8 cellular contexts compared by ENCODE assay signal in the genomic region with DNA sequence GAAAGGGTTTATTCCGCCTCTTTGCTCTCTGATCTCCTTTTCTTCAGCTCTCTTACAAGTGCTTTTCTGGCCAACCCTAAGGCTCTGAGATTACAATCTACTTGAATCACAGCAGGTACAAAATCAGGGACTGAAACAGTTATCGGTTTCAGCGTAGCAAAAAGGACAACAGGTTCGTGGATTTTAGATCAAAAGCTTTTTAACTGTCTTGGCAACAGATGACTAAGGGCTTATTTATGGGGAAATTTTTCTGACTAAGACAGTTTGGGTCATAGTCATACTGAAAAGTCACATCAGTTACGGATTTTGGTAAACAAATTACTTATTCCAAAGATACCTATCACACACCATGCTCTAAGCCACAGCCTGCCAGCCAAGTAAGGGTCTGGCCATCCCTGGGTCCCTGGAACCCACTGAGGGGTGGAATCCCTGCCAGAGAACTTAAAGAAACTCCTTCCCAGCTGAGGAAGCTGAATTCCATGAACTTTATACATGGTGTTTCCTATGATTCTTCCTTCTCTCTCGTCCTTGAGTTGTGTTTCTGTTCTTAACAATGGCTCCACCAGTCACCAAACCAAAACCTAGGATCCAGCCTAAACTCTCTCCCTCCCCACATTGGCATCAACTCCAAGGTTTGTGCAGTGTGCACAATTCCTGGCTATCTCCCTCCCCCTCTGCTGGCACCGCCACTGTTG.
DNase-seq lines count a peak whose midpoint lies in the region; ATAC-seq lines count a peak whose summit lies in the region.

No MANE protein-coding gene starts in this region.

- H3K9ac ChIP-seq in duodenal mucosa (ENCODE audit: low read depth in 1 of 2, low read length in 2 of 2): peak overlapping the region; percentile 73 to 77
- no peak overlapping the region for H3K9ac ChIP-seq in neuronal stem cell (ENCODE audit: low read depth, low read length, poor library complexity)

- H2AFZ ChIP-seq in neuronal stem cell (ENCODE audit: low read length): peak overlapping the region; percentile 93

- H3K4me2 ChIP-seq in neuronal stem cell (ENCODE audit: insufficient read depth, low read length, poor library complexity, severe bottlenecking): no peak overlapping the region

- H3K4ac ChIP-seq in neuronal stem cell (ENCODE audit: low read length): no peak overlapping the region

- DNase-seq in activated effector memory CD4-positive, alpha-beta T cell treated with anti-CD3 and anti-CD28 coated beads, Interleukin-2, amount 50 U/mL, for 16 hours: peak; percentile 80
- DNase-seq in activated effector memory CD4-positive, alpha-beta T cell treated with Interleukin-2 at 50 U/mL for 16 hours: no peak
- DNase-seq in RKO (ENCODE audit: low spot score) (peak; percentile 94), neuronal stem cell (ENCODE audit: low spot score) (no peak), DMS153 (lab: John Stamatoyannopoulos, UW) (no peak), NCI-H526 (lab: John Stamatoyannopoulos, UW) (no peak)

- no peak overlapping the region for H3K23ac ChIP-seq in neuronal stem cell (ENCODE audit: low read depth, low read length, poor library complexity)

- H3K27ac ChIP-seq in duodenal mucosa (ENCODE audit: low read depth, low read length): no peak overlapping the region
- H3K27ac ChIP-seq in neuronal stem cell (replicated peaks; ENCODE audit: low read length): no peak overlapping the region

- no peak overlapping the region for H3K18ac ChIP-seq in neuronal stem cell (ENCODE audit: low read length)

- H3K27me3 ChIP-seq in duodenal mucosa (ENCODE audit: control insufficient read depth in 1 of 2, insufficient read depth in 2 of 2, low read length in 2 of 2): no peaks in the 10 kb centered on the region
- peaks cover 0 to 27% (median 2%) of the 10 kb centered on the region in 3 experiments for H3K27me3 ChIP-seq in neuronal stem cell (ENCODE audit: control insufficient read depth in 3 of 3, insufficient read depth in 3 of 3, low read depth in 1 of 3, low read length in 3 of 3)

- H3K14ac ChIP-seq in neuronal stem cell (ENCODE audit: low read length): no peak overlapping the region

- H2BK120ac ChIP-seq in neuronal stem cell (ENCODE audit: low read depth, low read length): no peak overlapping the region

- H4K8ac ChIP-seq in neuronal stem cell (ENCODE audit: low read depth, low read length): no peak overlapping the region

- H2BK12ac ChIP-seq in neuronal stem cell (ENCODE audit: low read length): no peak overlapping the region

- H4K91ac ChIP-seq in neuronal stem cell (ENCODE audit: low read depth, low read length, poor library complexity): no peak overlapping the region

- H2BK5ac ChIP-seq in neuronal stem cell (ENCODE audit: low read length): no peak overlapping the region

- H2AK5ac ChIP-seq in neuronal stem cell (ENCODE audit: low read depth, low read length): no peak overlapping the region

- WGBS in neuronal stem cell (ENCODE audit: extremely low coverage in 2 of 2, insufficient read length in 2 of 2, insufficient replicate concordance in 1 of 2), 2 donors: no CpG with 5 or more reads among the region's 7 CpGs

- H3K9me3 ChIP-seq in duodenal mucosa (ENCODE audit: control insufficient read depth in 1 of 2, low read length in 2 of 2) (no peaks in the 10 kb centered on the region), neuronal stem cell (replicated peaks in 1 of 2; ENCODE audit: control insufficient read depth in 2 of 2, insufficient read depth in 1 of 2, low read depth in 1 of 2, low read length in 2 of 2) (peaks cover 0 to 7% of the 10 kb centered on the region in 2 donors)

- peak; percentile 42 for ATAC-seq in HG02840 (IDR thresholded peaks at IDR 0.05; ENCODE audit: low FRiP score, unreplicated experiment)

- H3K4me3 ChIP-seq in duodenal mucosa (ENCODE audit: low read depth in 1 of 2, low read length in 2 of 2) (peak overlapping the region; percentile 60 to 77), neuronal stem cell (ENCODE audit: low read length in 2 of 2) (no peak overlapping the region)

- no peaks in the 10 kb centered on the region for H3K79me1 ChIP-seq in neuronal stem cell (ENCODE audit: low read depth, low read length)

- peak overlapping the region; percentile 25 for H2BK15ac ChIP-seq in neuronal stem cell (ENCODE audit: low read length)

- H3K4me1 ChIP-seq in duodenal mucosa (ENCODE audit: control insufficient read depth in 1 of 2, insufficient read depth in 2 of 2, low read length in 2 of 2) (peaks cover 24 to 41% of the 10 kb centered on the region in 2 donors), neuronal stem cell (ENCODE audit: control insufficient read depth in 2 of 2, insufficient read depth in 1 of 2, low read depth in 1 of 2, low read length in 2 of 2) (peaks cover 6 to 9% of the 10 kb centered on the region in 2 donors)

- H3K36me3 ChIP-seq in duodenal mucosa (ENCODE audit: control insufficient read depth in 1 of 2, insufficient read depth in 2 of 2, low read length in 2 of 2) (peaks cover 0 to 6% of the 10 kb centered on the region in 2 donors), neuronal stem cell (replicated peaks in 1 of 2; ENCODE audit: control insufficient read depth in 2 of 2, insufficient read depth in 2 of 2, low read length in 2 of 2) (peaks cover 0 to 18% of the 10 kb centered on the region in 2 donors)

Comparison
In these comparisons a context has a peak if more than half of its experiments do, and no peak if none do; other contexts are left out.
1. DNase-seq: peak in activated effector memory CD4-positive, alpha-beta T cell treated with anti-CD3 and anti-CD28 coated beads, Interleukin-2, amount 50 U/mL, for 16 hours (single experiment) and RKO (single experiment); none in activated effector memory CD4-positive, alpha-beta T cell treated with Interleukin-2 at 50 U/mL for 16 hours (single experiment), neuronal stem cell (single experiment), DMS153 (single experiment) and NCI-H526 (0 of 2).
2. H3K4me3 ChIP-seq: peak in duodenal mucosa (2 of 2); none in neuronal stem cell (0 of 2).